12 cellular contexts compared by ENCODE assay signal in genomic region chr5:172687983-172688734, GRCh38. TPM values are rescaled to one million over a fixed set of nuclear protein-coding genes. Genes with fewer than 3 reads are reported as not detected.
DNase-seq lines count a peak whose midpoint lies in the region; ATAC-seq and TF ChIP-seq lines count a peak whose summit lies in the region.
"Had no signal": no experiment of that assay in that cellular context is flagged by ENCODE, and none has a peak within 500 bp of the region (broad histone marks: within the 10 kb centered on the region; RNA-seq: fewer than 3 reads in every experiment).

No MANE protein-coding gene starts in this region.

- H3K79me2 ChIP-seq in SK-N-SH (ENCODE audit: insufficient read depth) (no peaks in the 10 kb centered on the region), OCI-LY3 (ENCODE audit: low read length) (no peaks in the 10 kb centered on the region)

- no peaks in the 10 kb centered on the region for H3K9me2 ChIP-seq in SK-N-SH

- H3K36me3 ChIP-seq in SK-N-SH (replicated peaks in 1 of 2; ENCODE audit: control insufficient read depth in 1 of 2, insufficient read depth in 2 of 2, low read length in 1 of 2) (no peaks in the 10 kb centered on the region), OCI-LY3 (replicated peaks; ENCODE audit: low read depth, low read length) (no peaks in the 10 kb centered on the region)
- H3K36me3 ChIP-seq: brain microvascular endothelial cell had no signal

- no peak for ATAC-seq in SK-N-SH treated with all-trans-retinoic acid at 6 μM for 48 hours
- ATAC-seq in stimulated activated effector memory CD8-positive, alpha-beta T cell treated with anti-CD3 and anti-CD28 coated beads, Interleukin-12 subunit alpha, Interleukin-12 subunit beta, amount 100 ng/mL, for 72 hours, result no peak
- ATAC-seq: Panc1 had no signal

- H3K4me1 ChIP-seq in SK-N-SH (ENCODE audit: control insufficient read depth in 1 of 2, insufficient read depth in 2 of 2, low read depth in 1 of 2, low read length in 1 of 2) (peaks cover 0 to 20% of the 10 kb centered on the region in 2 experiments; a peak in 2 of 4 replicates), OCI-LY3 (ENCODE audit: low read length) (peaks cover 35% of the 10 kb centered on the region)

- H3K9me3 ChIP-seq in SK-N-SH, result no peaks in the 10 kb centered on the region
- H3K9me3 ChIP-seq in OCI-LY3 (ENCODE audit: insufficient read depth, low read length), result no peaks in the 10 kb centered on the region

- no peaks in the 10 kb centered on the region for H3K9me3 Mint-ChIP-seq in stimulated activated effector memory CD8-positive, alpha-beta T cell treated with anti-CD3 and anti-CD28 coated beads, Interleukin-12 subunit alpha, Interleukin-12 subunit beta, amount 100 ng/mL, for 72 hours

- H3F3A ChIP-seq in SK-N-SH (replicated peaks; ENCODE audit: insufficient read depth), result no peaks in the 10 kb centered on the region

- H3K4me3 Mint-ChIP-seq in stimulated activated effector memory CD8-positive, alpha-beta T cell treated with anti-CD3 and anti-CD28 coated beads, Interleukin-12 subunit alpha, Interleukin-12 subunit beta, amount 100 ng/mL, for 72 hours, result peak overlapping the region; percentile 11

- peaks cover 24% of the 10 kb centered on the region for H3K4me1 Mint-ChIP-seq in stimulated activated effector memory CD8-positive, alpha-beta T cell treated with anti-CD3 and anti-CD28 coated beads, Interleukin-12 subunit alpha, Interleukin-12 subunit beta, amount 100 ng/mL, for 72 hours

- POLR2A ChIA-PET in SK-N-SH (lab: Yijun Ruan, JAX), result interaction anchor here (0.5 kb wide), 1 partner anchor 160 kb away, joined by 3 read pairs; no protein-coding TSS in a partner anchor

- no peak for TF ChIP-seq RAD21 in SK-N-SH (IDR thresholded peaks at IDR 0.05; ENCODE audit: low read length)

- H3K27me3 ChIP-seq in SK-N-SH (ENCODE audit: insufficient read depth) (no peaks in the 10 kb centered on the region), OCI-LY3 (ENCODE audit: low read depth, low read length) (peaks cover 47% of the 10 kb centered on the region)
- H3K27me3 ChIP-seq: brain microvascular endothelial cell had no signal

- TF ChIP-seq EP300 in SK-N-SH (IDR thresholded peaks at IDR 0.05; ENCODE audit: borderline replicate concordance in 1 of 2, low read depth in 1 of 2, low read length in 1 of 2), result no peak

- H3K36me3 Mint-ChIP-seq in stimulated activated effector memory CD8-positive, alpha-beta T cell treated with anti-CD3 and anti-CD28 coated beads, Interleukin-12 subunit alpha, Interleukin-12 subunit beta, amount 100 ng/mL, for 72 hours, result no peaks in the 10 kb centered on the region

- no peak overlapping the region for H3K4me2 ChIP-seq in SK-N-SH
- peak overlapping the region; percentile 34 for H3K4me2 ChIP-seq in OCI-LY3 (ENCODE audit: low read length)

- H3K4me3 ChIP-seq in SK-N-SH (ENCODE audit: low read depth in 2 of 2, low read length in 1 of 2), result no peak overlapping the region
- no peak overlapping the region for H3K4me3 ChIP-seq in OCI-LY3 (ENCODE audit: low read length)
- H3K4me3 ChIP-seq: lung had no signal

- peak; percentile 50 for DNase-seq in SK-N-SH
- DNase-seq in fibroblast of peridontal ligament (ENCODE audit: extremely low read depth), result peak; percentile 31
- no peak for DNase-seq in stimulated activated effector memory CD8-positive, alpha-beta T cell treated with anti-CD3 and anti-CD28 coated beads, Interleukin-12 subunit alpha, Interleukin-12 subunit beta, amount 100 ng/mL, for 72 hours (ENCODE audit: low spot score in 2 of 2)
- DNase-seq in effector CD4-positive, alpha-beta T cell, result no peak
- no peak for DNase-seq in NCI-H1105 (lab: John Stamatoyannopoulos, UW)
- no peak for DNase-seq in cortex of kidney (lab: John Stamatoyannopoulos, UW)
- DNase-seq: brain microvascular endothelial cell, NCI-H187 treated with DMSO at 0.1 percent for 48 hours had no signal

- 91% methylated on average over 7 of the region's 7 CpGs for WGBS in SK-N-SH (ENCODE audit: low lambda C conversion rate)

- H3K27ac ChIP-seq in SK-N-SH (ENCODE audit: low read depth in 2 of 2, low read length in 1 of 2), result peak overlapping the region in 1 of 2 experiments; percentile 62; a peak in 1 of 4 replicates
- H3K27ac ChIP-seq in OCI-LY3 (ENCODE audit: low read length), result no peak overlapping the region
- H3K27ac ChIP-seq: brain microvascular endothelial cell had no signal

- no peak for TF ChIP-seq CTCF in SK-N-SH (IDR thresholded peaks at IDR 0.05)
- TF ChIP-seq CTCF in OCI-LY3 (IDR thresholded peaks at IDR 0.05; ENCODE audit: low read depth, low read length), result no peak

- peak overlapping the region; percentile 64 for H3K27ac Mint-ChIP-seq in stimulated activated effector memory CD8-positive, alpha-beta T cell treated with anti-CD3 and anti-CD28 coated beads, Interleukin-12 subunit alpha, Interleukin-12 subunit beta, amount 100 ng/mL, for 72 hours

- no peak overlapping the region for H2AFZ ChIP-seq in SK-N-SH (ENCODE audit: low read depth)
- no peak overlapping the region for H2AFZ ChIP-seq in OCI-LY3 (ENCODE audit: low read depth, low read length)

- H3K9ac ChIP-seq in SK-N-SH, result no peak overlapping the region
- no peak overlapping the region for H3K9ac ChIP-seq in OCI-LY3 (ENCODE audit: low read length)

- CTCF ChIA-PET in SK-N-SH (lab: Yijun Ruan, JAX), result interaction anchor here (0.7 to 5.6 kb wide), 4 partner anchors 9 to 209 kb away, joined by 3 to 44 read pairs (median 6); partner anchors contain the start of gene NEURL1B

- H4K20me1 ChIP-seq in SK-N-SH (ENCODE audit: insufficient read depth), result no peaks in the 10 kb centered on the region
- H4K20me1 ChIP-seq in OCI-LY3 (ENCODE audit: insufficient read depth, low read length), result 0 out of 2 replicates have a peak, but pooled peaks cover 3% of the 10 kb centered on the region

TF ChIP-seq in SK-N-SH, 30 proteins besides CTCF, POLR2A, EP300 and RAD21 (continues in another document):
- TF ChIP-seq FOXM1 (IDR thresholded peaks at IDR 0.05; ENCODE audit: low read depth), result no peak
- no peak for TF ChIP-seq USF2 (IDR thresholded peaks at IDR 0.05; ENCODE audit: borderline replicate concordance, low read depth, low read length)
- no peak for TF ChIP-seq MAX (IDR thresholded peaks at IDR 0.05; ENCODE audit: low read depth)
- TF ChIP-seq TEAD4 (IDR thresholded peaks at IDR 0.05; ENCODE audit: borderline replicate concordance, insufficient read depth), result no peak
- TF ChIP-seq USF1 (IDR thresholded peaks at IDR 0.05; ENCODE audit: borderline replicate concordance, low read depth), result no peak
- TF ChIP-seq MXI1 (IDR thresholded peaks at IDR 0.05; ENCODE audit: low read depth, low read length), result no peak
- TF ChIP-seq RCOR1 (IDR thresholded peaks at IDR 0.05; ENCODE audit: low read length), result no peak
- no peak for TF ChIP-seq FOSL2 (IDR thresholded peaks at IDR 0.05; ENCODE audit: borderline replicate concordance, low read depth)
- TF ChIP-seq CHD2 (IDR thresholded peaks at IDR 0.05; ENCODE audit: low read length, partially characterized antibody), result no peak

TF ChIP-seq in SK-N-SH treated with all-trans-retinoic acid at 6 μM for 48 hours, 23 proteins besides CTCF, POLR2A, EP300 and RAD21 (continues in another document):
- TF ChIP-seq GLIS3 (CRISPR knock-in tag; IDR thresholded peaks at IDR 0.05), result no peak
- TF ChIP-seq PATZ1 (CRISPR knock-in tag; IDR thresholded peaks at IDR 0.05; ENCODE audit: borderline replicate concordance), result no peak
- no peak for TF ChIP-seq RARB (CRISPR knock-in tag; IDR thresholded peaks at IDR 0.05)
- no peak for TF ChIP-seq TCF4 (CRISPR knock-in tag; IDR thresholded peaks at IDR 0.05; ENCODE audit: borderline replicate concordance)
- TF ChIP-seq POU6F1 (CRISPR knock-in tag; IDR thresholded peaks at IDR 0.05; ENCODE audit: borderline replicate concordance, low read depth), result no peak
- TF ChIP-seq SNAI2 (CRISPR knock-in tag; IDR thresholded peaks at IDR 0.05), result no peak
- no peak for TF ChIP-seq ZFP3 (CRISPR knock-in tag; IDR thresholded peaks at IDR 0.05)

RNA-seq across cellular contexts. Expression of gene NEURL1B, which starts 47.1 kb away (rescaled TPM):
- 2.2 and 2.8 TPM in 2 replicates for polyA plus RNA-seq in SK-N-SH (2012; rRNA removed)
- polyA plus RNA-seq in SK-N-SH (2012; cell fraction: cytosol; rRNA removed), result 1.8 and 2.8 TPM in 2 replicates
- 6.2 and 7.7 TPM in 2 replicates for polyA plus RNA-seq in SK-N-SH (2012; cell fraction: nucleus; rRNA removed)

Comparison
In these comparisons a context has a peak if more than half of its experiments do, and no peak if none do; other contexts are left out.
1. DNase-seq: peak in SK-N-SH (single experiment) and fibroblast of peridontal ligament (single experiment); none in stimulated activated effector memory CD8-positive, alpha-beta T cell treated with anti-CD3 and anti-CD28 coated beads, Interleukin-12 subunit alpha, Interleukin-12 subunit beta, amount 100 ng/mL, for 72 hours (0 of 2), effector CD4-positive, alpha-beta T cell (single experiment), NCI-H1105 (single experiment) and cortex of kidney (single experiment).